ENCODE assay signal across 1 cellular context in the genomic region with DNA sequence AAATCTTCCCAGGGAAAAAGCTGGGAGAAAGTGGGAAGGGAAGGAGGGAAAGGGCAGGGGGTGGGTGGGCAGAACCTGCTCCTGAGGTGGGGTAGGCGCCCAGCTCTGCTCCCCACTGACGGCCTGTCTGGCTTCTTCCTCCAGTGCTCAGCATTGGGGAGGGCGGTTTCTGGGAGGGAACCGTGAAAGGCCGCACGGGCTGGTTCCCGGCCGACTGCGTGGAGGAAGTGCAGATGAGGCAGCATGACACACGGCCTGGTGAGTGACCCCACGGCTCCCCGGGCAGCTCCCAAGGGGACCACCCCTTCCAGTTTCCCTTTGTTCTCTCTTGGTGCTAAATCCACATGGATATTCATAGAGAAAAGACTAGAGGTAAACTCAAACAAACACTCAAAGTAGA.
TF ChIP-seq lines count a peak whose summit lies in the region.

No MANE protein-coding gene starts in this region.

TF ChIP-seq in SK-N-SH, 30 proteins besides CTCF, POLR2A, EP300 and RAD21 (continued from another document):
- TF ChIP-seq PBX3 (IDR thresholded peaks at IDR 0.05) = no peak
